Comparison of ENCODE assay signal across 17 cellular contexts in genomic region chr17:8426802-8427201, GRCh38. TPM values are rescaled to one million over a fixed set of nuclear protein-coding genes. Genes with fewer than 3 reads are reported as not detected.
DNase-seq lines count a peak whose midpoint lies in the region; ATAC-seq and TF ChIP-seq lines count a peak whose summit lies in the region.
"Had no signal": no experiment of that assay in that cellular context is flagged by ENCODE, and none has a peak within 500 bp of the region (broad histone marks: within the 10 kb centered on the region; RNA-seq: fewer than 3 reads in every experiment).

No MANE protein-coding gene starts in this region.

- no peaks in the 10 kb centered on the region for H3K4me1 ChIP-seq in endodermal cell (ENCODE audit: control insufficient read depth, insufficient read depth, low read length)
- H3K4me1 ChIP-seq: Caco-2 had no signal

- H3K36me3 Mint-ChIP-seq in WTC11, result no peaks in the 10 kb centered on the region
- H3K36me3 Mint-ChIP-seq in endodermal cell (ENCODE audit: low read depth), result no peaks in the 10 kb centered on the region
- H3K36me3 Mint-ChIP-seq in activated T-helper 1 cell treated with anti-CD3 and anti-CD28 coated beads, Interleukin-12 subunit alpha, Interleukin-12 subunit beta, Interleukin-2, Interleukin-4 antibody, amounts not matched to agents 30 ng/mL and 10 ng/mL and 1 ng/mL, durations not matched to agents 14 hours and 24 hours and 36 hours (ENCODE audit: low read depth), result no peaks in the 10 kb centered on the region
- H3K36me3 Mint-ChIP-seq: IgD-negative memory B cell had no signal

- H3K27me3 Mint-ChIP-seq in WTC11 (ENCODE audit: low read depth), result no peaks in the 10 kb centered on the region; the same call in 1 of the 2 replicates
- H3K27me3 Mint-ChIP-seq in endodermal cell (ENCODE audit: insufficient read depth), result peaks cover 3% of the 10 kb centered on the region
- H3K27me3 Mint-ChIP-seq in activated T-helper 1 cell treated with anti-CD3 and anti-CD28 coated beads, Interleukin-12 subunit alpha, Interleukin-12 subunit beta, Interleukin-2, Interleukin-4 antibody, amounts not matched to agents 30 ng/mL and 10 ng/mL and 1 ng/mL, durations not matched to agents 14 hours and 24 hours and 36 hours (ENCODE audit: insufficient read depth), result peaks cover 15% of the 10 kb centered on the region

- DNase-seq in H7, result peak; percentile 36
- DNase-seq in WTC11 (ENCODE audit: low spot score), result no peak
- DNase-seq in endodermal cell, result peak; percentile 52
- DNase-seq in activated T-helper 1 cell treated with anti-CD3 and anti-CD28 coated beads, Interleukin-12 subunit alpha, Interleukin-12 subunit beta, Interleukin-2, Interleukin-4 antibody, amounts not matched to agents 30 ng/mL and 10 ng/mL and 1 ng/mL, durations not matched to agents 14 hours and 24 hours and 36 hours (ENCODE audit: low spot score), result no peak
- DNase-seq in NCI-H1694 (lab: John Stamatoyannopoulos, UW), result no peak
- DNase-seq: ACHN; Caco-2; CD4-positive, alpha-beta T cell; GOT3; HCEC 1CT; KG1 had no signal

- POLR2A ChIA-PET in WTC11 (lab: Charles Lee), result no interaction called here

- CTCF ChIA-PET in WTC11 (lab: Charles Lee), result interaction anchor here (1.0 kb wide), 1 partner anchor 17 kb away, joined by 4 read pairs; no protein-coding TSS in a partner anchor

- H3K36me3 ChIP-seq in H7 (replicated peaks; ENCODE audit: control insufficient read depth, insufficient read depth, low read length) (no peaks in the 10 kb centered on the region), endodermal cell (ENCODE audit: control insufficient read depth, insufficient read depth, low read length) (no peaks in the 10 kb centered on the region)

- H3K27ac Mint-ChIP-seq in WTC11 (no peak overlapping the region), endodermal cell (no peak overlapping the region)
- H3K27ac Mint-ChIP-seq in activated T-helper 1 cell treated with anti-CD3 and anti-CD28 coated beads, Interleukin-12 subunit alpha, Interleukin-12 subunit beta, Interleukin-2, Interleukin-4 antibody, amounts not matched to agents 30 ng/mL and 10 ng/mL and 1 ng/mL, durations not matched to agents 14 hours and 24 hours and 36 hours, result no peak overlapping the region
- H3K27ac Mint-ChIP-seq: CD4-positive, alpha-beta T cell; IgD-negative memory B cell had no signal

- 97% methylated on average over 3 of the region's 3 CpGs; no CpG with 5 or more reads in 1 of the 2 experiments for WGBS in endodermal cell (ENCODE audit: insufficient coverage in 1 of 2, insufficient read length in 1 of 2), 2 experiments

- intact Hi-C loops in activated T-helper 1 cell treated with anti-CD3 and anti-CD28 coated beads, Interleukin-12 subunit alpha, Interleukin-12 subunit beta, Interleukin-2, Interleukin-4 antibody, amounts not matched to agents 30 ng/mL and 10 ng/mL and 1 ng/mL, durations not matched to agents 14 hours and 24 hours and 36 hours (cut with micrococcal nuclease), result no loop called here

- ATAC-seq in WTC11 (peak; percentile 44; the same call in 1 of the 2 replicates), HG03571 (IDR thresholded peaks at IDR 0.05; ENCODE audit: unreplicated experiment) (no peak), HG03175 (IDR thresholded peaks at IDR 0.05; ENCODE audit: unreplicated experiment) (no peak)

- TF ChIP-seq CTCF in WTC11 (IDR thresholded peaks at IDR 0.05) (no peak), endodermal cell (conservative IDR thresholded peaks at IDR 0.05) (peak; percentile 39)

- H3K4me3 ChIP-seq in H7 (ENCODE audit: insufficient read depth, low read depth, low read length), result no peak overlapping the region
- H3K4me3 ChIP-seq in endodermal cell (ENCODE audit: low read length), result no peak overlapping the region
- H3K4me3 ChIP-seq in skin epidermis, result no peak overlapping the region

- H3K4me1 Mint-ChIP-seq in WTC11, result no peaks in the 10 kb centered on the region
- H3K4me1 Mint-ChIP-seq in endodermal cell, result peaks cover 9% of the 10 kb centered on the region
- no peaks in the 10 kb centered on the region for H3K4me1 Mint-ChIP-seq in activated T-helper 1 cell treated with anti-CD3 and anti-CD28 coated beads, Interleukin-12 subunit alpha, Interleukin-12 subunit beta, Interleukin-2, Interleukin-4 antibody, amounts not matched to agents 30 ng/mL and 10 ng/mL and 1 ng/mL, durations not matched to agents 14 hours and 24 hours and 36 hours (ENCODE audit: low read depth)
- H3K4me1 Mint-ChIP-seq: IgD-negative memory B cell had no signal

- H3K4me3 Mint-ChIP-seq in WTC11, result no peak overlapping the region
- no peak overlapping the region for H3K4me3 Mint-ChIP-seq in endodermal cell
- H3K4me3 Mint-ChIP-seq in activated T-helper 1 cell treated with anti-CD3 and anti-CD28 coated beads, Interleukin-12 subunit alpha, Interleukin-12 subunit beta, Interleukin-2, Interleukin-4 antibody, amounts not matched to agents 30 ng/mL and 10 ng/mL and 1 ng/mL, durations not matched to agents 14 hours and 24 hours and 36 hours, result no peak overlapping the region
- H3K4me3 Mint-ChIP-seq: CD4-positive, alpha-beta T cell; IgD-negative memory B cell had no signal

- H3K9ac ChIP-seq in endodermal cell (ENCODE audit: extremely low read depth, low read length, poor library complexity, severe bottlenecking), result no peak overlapping the region

- no peak overlapping the region for H3K27ac ChIP-seq in endodermal cell (ENCODE audit: low read depth, low read length)
- H3K27ac ChIP-seq in skin epidermis, result peak overlapping the region in 13 of 21 experiments; percentile 3 to 85 (median 38)
- H3K27ac ChIP-seq: C4-2B had no signal

- no peaks in the 10 kb centered on the region for H3K9me3 ChIP-seq in endodermal cell (ENCODE audit: control insufficient read depth, low read length)
- H3K9me3 ChIP-seq: Caco-2 had no signal

- H3K9me3 Mint-ChIP-seq in WTC11, result no peaks in the 10 kb centered on the region
- H3K9me3 Mint-ChIP-seq in endodermal cell, result no peaks in the 10 kb centered on the region
- H3K9me3 Mint-ChIP-seq in activated T-helper 1 cell treated with anti-CD3 and anti-CD28 coated beads, Interleukin-12 subunit alpha, Interleukin-12 subunit beta, Interleukin-2, Interleukin-4 antibody, amounts not matched to agents 30 ng/mL and 10 ng/mL and 1 ng/mL, durations not matched to agents 14 hours and 24 hours and 36 hours, result no peaks in the 10 kb centered on the region
- H3K9me3 Mint-ChIP-seq: CD4-positive, alpha-beta T cell; IgD-negative memory B cell had no signal

- H3K27me3 ChIP-seq in H7 (ENCODE audit: control insufficient read depth, insufficient read depth, low read length) (no peaks in the 10 kb centered on the region), endodermal cell (ENCODE audit: control insufficient read depth, insufficient read depth, low read length, poor library complexity, severe bottlenecking) (no peaks in the 10 kb centered on the region)

TF ChIP-seq in WTC11, 78 proteins besides CTCF, POLR2A, EP300 and RAD21 (continues in another document):
- TF ChIP-seq GTF2I (CRISPR knock-in tag; conservative IDR thresholded peaks at IDR 0.05), result no peak
- no peak for TF ChIP-seq EMX1 (CRISPR knock-in tag; IDR thresholded peaks at IDR 0.05)
- no peak for TF ChIP-seq GRHL2 (CRISPR knock-in tag; IDR thresholded peaks at IDR 0.05; ENCODE audit: insufficient replicate concordance, severe bottlenecking)
- TF ChIP-seq RELA (CRISPR knock-in tag; IDR thresholded peaks at IDR 0.05; ENCODE audit: borderline replicate concordance), result no peak
- no peak for TF ChIP-seq ZNF512 (CRISPR knock-in tag; IDR thresholded peaks at IDR 0.05; ENCODE audit: borderline replicate concordance)

RNA-seq across cellular contexts. Expression of gene NDEL1, which starts 8.9 kb away (rescaled TPM):
- 18.6 and 32.8 TPM in 2 replicates for total RNA-seq in H7 (2014; rRNA removed; shearing (Covaris generic))
- total RNA-seq in WTC11 (2021) (23.8 to 34.7 TPM (median 27.4 TPM) in 3 replicates), endodermal cell (10 to 100 TPM; 60.4 to 61.2 TPM)
- polyA plus RNA-seq in endodermal cell (2013, experiment 1 of 2), result 26.2 TPM
- polyA plus RNA-seq in endodermal cell (2013, experiment 2 of 2), result 26.3 TPM
- 72.4 and 75.4 TPM in 2 replicates for total RNA-seq in activated T-helper 1 cell treated with anti-CD3 and anti-CD28 coated beads, Interleukin-12 subunit alpha, Interleukin-12 subunit beta, Interleukin-2, Interleukin-4 antibody, amounts not matched to agents 30 ng/mL and 10 ng/mL and 1 ng/mL, durations not matched to agents 14 hours and 24 hours and 36 hours

RNA-seq across cellular contexts. Expression of gene RNF222, which starts 29.2 kb away (rescaled TPM):
- not detected in 2 replicates for total RNA-seq in H7 (2014; rRNA removed; shearing (Covaris generic))
- not detected in 3 replicates for total RNA-seq in WTC11 (2021)
- total RNA-seq in endodermal cell, result not detected
- not detected for polyA plus RNA-seq in endodermal cell (2013, experiment 1 of 2)
- polyA plus RNA-seq in endodermal cell (2013, experiment 2 of 2), result not detected
- total RNA-seq in activated T-helper 1 cell treated with anti-CD3 and anti-CD28 coated beads, Interleukin-12 subunit alpha, Interleukin-12 subunit beta, Interleukin-2, Interleukin-4 antibody, amounts not matched to agents 30 ng/mL and 10 ng/mL and 1 ng/mL, durations not matched to agents 14 hours and 24 hours and 36 hours, result not detected in 2 replicates
- total RNA-seq: Caco-2 had no signal
- polyA plus RNA-seq: BJ had no signal

RNA-seq across cellular contexts. Expression of gene RPL26, which starts 43.8 kb away (rescaled TPM):
- total RNA-seq in H7 (2014; rRNA removed; shearing (Covaris generic)), result 1,833 and 2,305 TPM in 2 replicates
- total RNA-seq in WTC11 (2021) (1,825 to 2,081 TPM (median 2,046 TPM) in 3 replicates), endodermal cell (1,000 to 10,000 TPM; 1,739 to 2,129 TPM)
- polyA plus RNA-seq in endodermal cell (2013, experiment 1 of 2), result 2,547 TPM
- polyA plus RNA-seq in endodermal cell (2013, experiment 2 of 2), result 2,470 TPM
- total RNA-seq in activated T-helper 1 cell treated with anti-CD3 and anti-CD28 coated beads, Interleukin-12 subunit alpha, Interleukin-12 subunit beta, Interleukin-2, Interleukin-4 antibody, amounts not matched to agents 30 ng/mL and 10 ng/mL and 1 ng/mL, durations not matched to agents 14 hours and 24 hours and 36 hours, result 2,163 and 2,185 TPM in 2 replicates

Comparison
In these comparisons a context has a peak if more than half of its experiments do, and no peak if none do; other contexts are left out.
1. DNase-seq: peak in H7 (single experiment) and endodermal cell (single experiment); none in WTC11 (single experiment), activated T-helper 1 cell treated with anti-CD3 and anti-CD28 coated beads, Interleukin-12 subunit alpha, Interleukin-12 subunit beta, Interleukin-2, Interleukin-4 antibody, amounts not matched to agents 30 ng/mL and 10 ng/mL and 1 ng/mL, durations not matched to agents 14 hours and 24 hours and 36 hours (single experiment) and NCI-H1694 (single experiment).